ENCODE assay signal across 10 cellular contexts in the genomic region with DNA sequence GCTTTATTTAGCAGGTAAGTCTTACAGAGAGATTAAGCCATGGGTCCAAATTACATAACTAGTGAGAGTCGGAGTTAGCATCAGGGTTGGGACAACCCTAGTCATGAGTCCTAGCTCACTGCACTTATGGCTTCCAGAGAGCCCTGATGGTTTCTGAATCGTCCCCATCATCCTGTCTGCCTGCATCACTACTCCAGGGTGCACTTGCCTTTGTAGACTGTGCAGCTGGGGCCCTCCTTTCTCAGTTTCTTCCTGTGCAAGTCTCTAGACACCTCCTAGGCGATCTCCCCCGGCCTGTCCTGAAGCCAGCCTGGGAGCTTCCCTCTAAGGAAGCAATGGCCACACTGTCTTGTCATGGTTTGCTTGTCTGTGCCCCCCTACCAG. TPM values are rescaled to one million over a fixed set of nuclear protein-coding genes. Genes with fewer than 3 reads are reported as not detected.
"Had no signal": no experiment of that assay in that cellular context is flagged by ENCODE, and none has a peak within 500 bp of the region (broad histone marks: within the 10 kb centered on the region; RNA-seq: fewer than 3 reads in every experiment).

No MANE protein-coding gene starts in this region.

- DNase-seq: cortex of kidney had no signal

- ATAC-seq: stimulated activated naive CD8-positive, alpha-beta T cell treated with anti-CD3 and anti-CD28 coated beads, Interleukin-15, Interleukin-2, amounts not matched to agents 100 U/mL and 50 U/mL, for 24 hours had no signal

- H3K27ac Mint-ChIP-seq: T-helper 1 cell treated with Interleukin-12 subunit alpha and Interleukin-12 subunit beta and Interleukin-4 antibody, amounts not matched to agents 30 μg/mL and 1 μg/mL, for 36 hours; WTC11 had no signal

- H3K9me3 Mint-ChIP-seq: T-helper 1 cell treated with Interleukin-12 subunit alpha and Interleukin-12 subunit beta and Interleukin-4 antibody, amounts not matched to agents 30 μg/mL and 1 μg/mL, for 36 hours; WTC11 had no signal

- H3K4me3 Mint-ChIP-seq: T-helper 1 cell treated with Interleukin-12 subunit alpha and Interleukin-12 subunit beta and Interleukin-4 antibody, amounts not matched to agents 30 μg/mL and 1 μg/mL, for 36 hours; WTC11 had no signal

- H3K4me3 ChIP-seq: gastrocnemius medialis, left lung, psoas muscle, suprapubic skin, upper lobe of left lung had no signal

RNA-seq across cellular contexts. Expression of a gene that starts 37.1 kb away (rescaled TPM):
- polyA plus RNA-seq: neural cell had no signal
